Comparison of ENCODE assay signal across 8 cellular contexts in the genomic region with DNA sequence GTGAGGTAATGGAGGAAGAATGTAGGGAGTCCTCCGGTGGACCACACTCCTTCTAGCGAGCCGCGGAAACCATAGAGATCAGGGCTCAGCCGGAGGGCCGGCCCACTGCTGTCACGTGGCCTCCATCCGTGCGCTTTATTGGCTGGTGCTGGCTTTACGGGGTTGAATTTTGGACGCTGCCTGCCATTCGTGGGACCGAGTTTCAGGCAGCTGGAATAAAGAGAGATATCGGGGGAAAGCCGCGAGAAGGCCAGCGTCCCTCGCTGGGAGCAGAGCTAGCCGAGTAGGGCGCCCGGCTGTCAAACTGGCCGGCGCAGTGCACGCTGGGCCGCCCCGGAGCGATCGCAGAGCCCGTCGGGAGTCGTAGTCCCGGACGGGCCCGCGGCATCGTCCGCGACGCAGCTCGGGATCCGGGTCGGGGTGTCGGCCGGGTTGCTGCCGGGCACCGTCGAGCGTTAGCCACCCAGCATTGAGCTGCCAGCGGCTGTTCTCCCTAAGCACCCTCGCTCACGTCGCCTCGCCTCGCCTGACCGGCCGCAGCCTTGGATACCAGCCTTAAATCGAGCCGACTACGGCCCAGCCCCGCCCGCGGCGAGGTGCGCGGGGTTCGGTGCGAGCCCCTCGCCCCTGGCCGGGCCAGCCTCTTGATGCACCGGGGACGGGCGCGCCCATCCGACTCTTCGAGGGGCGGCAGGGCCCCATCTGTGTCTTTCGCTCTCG. TPM values are rescaled to one million over a fixed set of nuclear protein-coding genes. Genes with fewer than 3 reads are reported as not detected.
DNase-seq lines count a peak whose midpoint lies in the region; ATAC-seq and TF ChIP-seq lines count a peak whose summit lies in the region.
"Not testable (repeated sequence)": the region's sequence is repeated elsewhere in the genome, so short reads cannot be mapped to it uniquely, and the experiment has no call there.

A gene with protein sequence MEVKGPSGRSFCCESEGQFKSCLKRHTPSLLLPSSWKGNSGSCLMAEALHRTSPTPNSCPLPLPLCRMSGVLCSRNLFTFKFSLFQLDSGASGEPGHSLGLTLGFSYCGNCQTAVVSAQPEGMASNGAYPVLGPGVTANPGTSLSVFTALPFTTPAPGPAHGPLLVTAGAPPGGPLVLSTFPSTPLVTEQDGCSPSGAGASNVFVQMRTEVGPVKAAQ (N-terminal part only) (plus strand): TSS at position 244 of the 720 bp plus-strand sequence. CDS start 15,002 bp downstream, outside the sequence.

- DNase-seq in AG09319 (ENCODE audit: extremely low read depth, low read depth) (peak; percentile 22), NCI-H446 (lab: John Stamatoyannopoulos, UW) (peak; percentile 30 to 75), coronary artery (ENCODE audit: low spot score) (peak; percentile 84), left colon (peak; percentile 77 to 85)
- peak; percentile 62 for DNase-seq in activated CD4-positive, alpha-beta T cell treated with anti-CD3 and anti-CD28 coated beads, Interleukin-2, amount 50 U/mL, for 1 hour
- DNase-seq in stimulated activated CD4-positive, alpha-beta T cell treated with anti-CD3 and anti-CD28 coated beads, Interleukin-15, amount 100 ng/mL, for 1 hour (ENCODE audit: low read depth in 1 of 2, low spot score in 1 of 2): peak; percentile 53 to 54

- not testable (repeated sequence) for TF ChIP-seq CTCF in AG09319 (IDR thresholded peaks at IDR 0.05; ENCODE audit: low read depth, low read length); coronary artery (IDR thresholded peaks at IDR 0.05)

- H3K4me3 ChIP-seq in coronary artery: peak within 1 kb of the TSS; percentile 78

- ATAC-seq in GM19025 (IDR thresholded peaks at IDR 0.05; ENCODE audit: low read depth, unreplicated experiment) (peak; percentile 92), HG03159 (IDR thresholded peaks at IDR 0.05; ENCODE audit: unreplicated experiment) (peak; percentile 94), left colon (peak; percentile 94)

- intact Hi-C loops in left colon (cut with DNase I, micrococcal nuclease): not testable (repeated sequence)

- H3K27ac ChIP-seq in coronary artery: peak within 1 kb of the TSS; percentile 77 to 97

RNA-seq across cellular contexts. Expression of the gene that starts here (rescaled TPM):
- under 1 TPM in 1 of 2 donors, not detected in 1; 0.45 TPM for total RNA-seq in left colon

Comparison
In these comparisons a context has a peak if more than half of its experiments do, and no peak if none do; other contexts are left out.
1. Peak in every context shown above with its lines: DNase-seq, ATAC-seq, H3K4me3 ChIP-seq and H3K27ac ChIP-seq.
2. Peak in DNase-seq and ATAC-seq in left colon; RNA of the gene not detected or under 1 TPM.
3. DNase-seq: peak in every context shown above with its lines; median percentile 84 in coronary artery; 81 in left colon; 62 in activated CD4-positive, alpha-beta T cell treated with anti-CD3 and anti-CD28 coated beads, Interleukin-2, amount 50 U/mL, for 1 hour; 54 in stimulated activated CD4-positive, alpha-beta T cell treated with anti-CD3 and anti-CD28 coated beads, Interleukin-15, amount 100 ng/mL, for 1 hour; 52 in NCI-H446; 22 in AG09319.